17 cellular contexts compared by ENCODE assay signal in genomic region chr5:14684757-14685156, GRCh38. TPM values are rescaled to one million over a fixed set of nuclear protein-coding genes. Genes with fewer than 3 reads are reported as not detected.
DNase-seq lines count a peak whose midpoint lies in the region; ATAC-seq and TF ChIP-seq lines count a peak whose summit lies in the region.
"Had no signal": no experiment of that assay in that cellular context is flagged by ENCODE, and none has a peak within 500 bp of the region (broad histone marks: within the 10 kb centered on the region; RNA-seq: fewer than 3 reads in every experiment).

No MANE protein-coding gene starts in this region.

- CTCF ChIA-PET in MCF 10A (lab: Yijun Ruan, JAX), result interaction anchor here (0.5 to 6.5 kb wide), 20 partner anchors 8 to 709 kb away, joined by 3 to 47 read pairs (median 5); no protein-coding TSS in a partner anchor

- DNase-seq in Right ventricle myocardium inferior (ENCODE audit: missing footprints) (no peak), cardiac septum (ENCODE audit: low spot score) (no peak), MCF 10A (ENCODE audit: unreplicated experiment) (no peak), right atrium auricular region (ENCODE audit: low spot score) (no peak), thoracic aorta (ENCODE audit: low spot score) (no peak), SIG-M5 (lab: John Stamatoyannopoulos, UW) (no peak)
- DNase-seq: activated T-cell treated with anti-CD3 and anti-CD28 coated beads, Interleukin-2, amount 50 U/mL, for 4 hours; DMS153; GOT3; NCI-H1105; NCI-H2227 treated with DMSO at 0.1 percent for 48 hours; stomach had no signal

- intact Hi-C loops in Right ventricle myocardium inferior (cut with DNase I) (loop anchor here (2.0 to 5.0 kb wide), 3 partner anchors 42 to 324 kb away; partner anchors contain the start of gene ANKH), cardiac septum (cut with DNase I) (no loop called here), MCF 10A (cut with micrococcal nuclease) (loop anchor here (1.0 to 5.0 kb wide), 4 partner anchors 42 to 330 kb away; no protein-coding TSS in a partner anchor)

- H3K9me3 ChIP-seq in right atrium auricular region (no peaks in the 10 kb centered on the region), thoracic aorta (no peaks in the 10 kb centered on the region)
- H3K9me3 ChIP-seq: ascending aorta had no signal

- H3K27me3 ChIP-seq in right atrium auricular region, result no peaks in the 10 kb centered on the region
- no peaks in the 10 kb centered on the region for H3K27me3 ChIP-seq in thoracic aorta (replicated peaks; ENCODE audit: insufficient read depth)
- H3K27me3 ChIP-seq: ascending aorta, stomach had no signal

- ATAC-seq in Right ventricle myocardium inferior (peak; percentile 76), thoracic aorta (ENCODE audit: insufficient number of reproducible peaks, low FRiP score, low read depth) (no peak), GM19397 (IDR thresholded peaks at IDR 0.05; ENCODE audit: unreplicated experiment) (no peak), HG03342 (IDR thresholded peaks at IDR 0.05; ENCODE audit: unreplicated experiment) (no peak)
- ATAC-seq: WTC11 had no signal

- TF ChIP-seq CTCF in MCF 10A (IDR thresholded peaks at IDR 0.05; ENCODE audit: unreplicated experiment) (no peak), right atrium auricular region (IDR thresholded peaks at IDR 0.05) (no peak), thoracic aorta (IDR thresholded peaks at IDR 0.05) (no peak)

- peaks cover 0 to 41% of the 10 kb centered on the region in 2 donors for H3K4me1 ChIP-seq in right atrium auricular region
- H3K4me1 ChIP-seq in thoracic aorta (ENCODE audit: control insufficient read depth in 1 of 2, low read depth in 2 of 2), result peaks cover 9 to 65% of the 10 kb centered on the region in 2 donors

- H3K4me3 Mint-ChIP-seq in MCF 10A (ENCODE audit: unreplicated experiment), result no peak overlapping the region
- H3K4me3 Mint-ChIP-seq: activated T-cell treated with anti-CD3 and anti-CD28 coated beads, Interleukin-2, amount 50 U/mL, for 4 hours; memory B cell; WTC11 had no signal

- no peaks in the 10 kb centered on the region for H3K9me3 Mint-ChIP-seq in MCF 10A (ENCODE audit: unreplicated experiment)
- H3K9me3 Mint-ChIP-seq: memory B cell had no signal

- no TSS peak for BruUV-seq in MCF 10A (replicated peaks; lab: Mats Ljungman, UMichigan)

- peaks cover 19% of the 10 kb centered on the region for H3K4me1 Mint-ChIP-seq in MCF 10A (ENCODE audit: insufficient read depth, unreplicated experiment)

- H3K36me3 Mint-ChIP-seq in MCF 10A (ENCODE audit: insufficient read depth, unreplicated experiment), result peaks cover 70% of the 10 kb centered on the region

- H3K27ac ChIP-seq in right atrium auricular region (peak overlapping the region; percentile 72 to 75), thoracic aorta (peak overlapping the region; percentile 7 to 29)

- no peaks in the 10 kb centered on the region for H3K27me3 Mint-ChIP-seq in MCF 10A (ENCODE audit: insufficient read depth, unreplicated experiment)
- H3K27me3 Mint-ChIP-seq: memory B cell had no signal

- peak overlapping the region; percentile 63 for H3K27ac Mint-ChIP-seq in MCF 10A (ENCODE audit: low read depth, unreplicated experiment)
- H3K27ac Mint-ChIP-seq: WTC11 had no signal

- H3K4me3 ChIP-seq in right atrium auricular region, result no peak overlapping the region
- H3K4me3 ChIP-seq in thoracic aorta, result no peak overlapping the region
- H3K4me3 ChIP-seq: ascending aorta, stomach had no signal

- POLR2A ChIA-PET in MCF 10A (lab: Yijun Ruan, JAX), result interaction anchor here (0.6 to 2.8 kb wide), 6 partner anchors 9 to 318 kb away, joined by 3 to 20 read pairs (median 5); no protein-coding TSS in a partner anchor

- H3K36me3 ChIP-seq in right atrium auricular region, result peaks cover 55% of the 10 kb centered on the region
- H3K36me3 ChIP-seq in thoracic aorta, result peaks cover 16% of the 10 kb centered on the region

RNA-seq across cellular contexts. Expression of gene OTULIN, which starts 20.2 kb away (rescaled TPM):
- total RNA-seq in Right ventricle myocardium inferior, result 22.4 TPM
- total RNA-seq in cardiac septum, result 29.0 TPM
- total RNA-seq in MCF 10A (2022), result 27.0 and 34.6 TPM in 2 replicates
- total RNA-seq in right atrium auricular region, result 10 to 100 TPM; 13.9 to 29.9 TPM
- 10 to 100 TPM; 52.5 to 52.9 TPM for total RNA-seq in thoracic aorta
